12 cellular contexts compared by ENCODE assay signal in the genomic region with DNA sequence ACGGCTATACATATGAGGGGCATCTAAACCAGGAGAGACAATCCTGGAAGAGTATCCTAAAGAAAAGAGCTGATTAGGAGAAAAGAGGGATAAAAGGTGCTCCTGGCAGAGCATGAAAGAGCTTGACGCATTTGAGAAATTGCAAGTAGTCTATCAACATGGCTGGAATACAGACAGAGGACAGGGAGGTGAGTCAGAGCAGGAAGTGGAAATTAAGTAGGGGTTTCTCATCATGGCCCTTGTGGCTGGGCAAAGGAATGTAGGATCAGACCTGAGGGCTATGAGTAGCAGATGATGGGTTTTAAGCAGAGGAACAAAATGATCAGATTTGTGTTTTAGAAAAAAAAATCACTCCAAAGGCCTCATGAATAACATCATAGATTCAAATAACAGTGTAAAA.
DNase-seq lines count a peak whose midpoint lies in the region; ATAC-seq, FAIRE-seq and TF ChIP-seq lines count a peak whose summit lies in the region.
"Had no signal": no experiment of that assay in that cellular context is flagged by ENCODE, and none has a peak within 500 bp of the region (broad histone marks: within the 10 kb centered on the region; RNA-seq: fewer than 3 reads in every experiment).

No MANE protein-coding gene starts in this region.

- ATAC-seq in stimulated activated naive B cell treated with anti-CD40 and anti-IgM and Interleukin-4, amounts not matched to agents 10 μg/mL and 1 μg/mL and 100 μg/mL, for 72 hours (replicated peaks), result no peak

- DNase-seq in stimulated activated CD4-positive, alpha-beta T cell treated with anti-CD3 and anti-CD28 coated beads, Interleukin-15, amount 100 ng/mL, for 24 hours, result peak; percentile 10
- DNase-seq in stimulated activated CD4-positive, alpha-beta T cell treated with anti-CD3 and anti-CD28 coated beads, Interleukin-1b, Interleukin-23, amount 100 ng/mL, for 48 hours, result no peak
- peak; percentile 39 for DNase-seq in T1000 (lab: John Stamatoyannopoulos, UW)
- DNase-seq in foreskin fibroblast, result peak; percentile 94 to 95
- peak; percentile 75 for DNase-seq in urothelium cell line (ENCODE audit: low spot score)
- no peak for DNase-seq in stimulated activated naive B cell treated with anti-CD40 and anti-IgM and Interleukin-4, amounts not matched to agents 10 μg/mL and 1 μg/mL and 100 μg/mL, for 72 hours
- no peak for DNase-seq in KG1 (lab: John Stamatoyannopoulos, UW)
- no peak for DNase-seq in activated CD4-positive, alpha-beta T cell treated with anti-CD3 and anti-CD28 coated beads, Interleukin-2, amount 50 U/mL, for 4 hours
- DNase-seq: NCI-H1436, substantia nigra had no signal

- H3K9me3 Mint-ChIP-seq in stimulated activated naive B cell treated with anti-CD40 and anti-IgM and Interleukin-4, amounts not matched to agents 10 μg/mL and 1 μg/mL and 100 μg/mL, for 72 hours, result peaks cover 3 to 6% of the 10 kb centered on the region in 2 donors

- no peak for FAIRE-seq in urothelium cell line (lab: Jason Lieb, UNC)
- FAIRE-seq: GM12891 had no signal

- no peak overlapping the region for H3K4me3 Mint-ChIP-seq in stimulated activated naive B cell treated with anti-CD40 and anti-IgM and Interleukin-4, amounts not matched to agents 10 μg/mL and 1 μg/mL and 100 μg/mL, for 72 hours

- H3K4me1 Mint-ChIP-seq in stimulated activated naive B cell treated with anti-CD40 and anti-IgM and Interleukin-4, amounts not matched to agents 10 μg/mL and 1 μg/mL and 100 μg/mL, for 72 hours, result no peaks in the 10 kb centered on the region

- H3K27ac Mint-ChIP-seq in stimulated activated naive B cell treated with anti-CD40 and anti-IgM and Interleukin-4, amounts not matched to agents 10 μg/mL and 1 μg/mL and 100 μg/mL, for 72 hours, result no peak overlapping the region

- peaks cover 0 to 5% of the 10 kb centered on the region in 2 donors for H3K36me3 Mint-ChIP-seq in stimulated activated naive B cell treated with anti-CD40 and anti-IgM and Interleukin-4, amounts not matched to agents 10 μg/mL and 1 μg/mL and 100 μg/mL, for 72 hours

- TF ChIP-seq CTCF in foreskin fibroblast (IDR thresholded peaks at IDR 0.05; ENCODE audit: low read depth, low read length), result no peak

- H3K4me3 ChIP-seq in foreskin fibroblast (ENCODE audit: low read depth in 1 of 2, low read length in 2 of 2), result no peak overlapping the region
- H3K4me3 ChIP-seq: BLaER1 treated with 17β-estradiol and CSF1 and Interleukin-3, amounts not matched to agents 10 nM and 100 nM had no signal

- H3K27me3 Mint-ChIP-seq in stimulated activated naive B cell treated with anti-CD40 and anti-IgM and Interleukin-4, amounts not matched to agents 10 μg/mL and 1 μg/mL and 100 μg/mL, for 72 hours, result no peaks in the 10 kb centered on the region

Comparison
In these comparisons a context has a peak if more than half of its experiments do, and no peak if none do; other contexts are left out.
1. DNase-seq: peak in stimulated activated CD4-positive, alpha-beta T cell treated with anti-CD3 and anti-CD28 coated beads, Interleukin-15, amount 100 ng/mL, for 24 hours (single experiment), T1000 (single experiment), foreskin fibroblast (2 of 2) and urothelium cell line (single experiment); none in stimulated activated CD4-positive, alpha-beta T cell treated with anti-CD3 and anti-CD28 coated beads, Interleukin-1b, Interleukin-23, amount 100 ng/mL, for 48 hours (single experiment), stimulated activated naive B cell treated with anti-CD40 and anti-IgM and Interleukin-4, amounts not matched to agents 10 μg/mL and 1 μg/mL and 100 μg/mL, for 72 hours (single experiment), KG1 (single experiment) and activated CD4-positive, alpha-beta T cell treated with anti-CD3 and anti-CD28 coated beads, Interleukin-2, amount 50 U/mL, for 4 hours (0 of 2).